Comparison of ENCODE assay signal across 9 cellular contexts in genomic region chr2:20514596-20515269, GRCh38.
A peak's percentile ranks its signal among the peaks of the same experiment; 100 is the strongest.
DNase-seq lines count a peak whose midpoint lies in the region; ATAC-seq and TF ChIP-seq lines count a peak whose summit lies in the region.
"Had no signal": no experiment of that assay in that cellular context is flagged by ENCODE, and none has a peak within 500 bp of the region (broad histone marks: within the 10 kb centered on the region; RNA-seq: fewer than 3 reads in every experiment).

No MANE protein-coding gene starts in this region.

- TF ChIP-seq CTCF in WTC11 (IDR thresholded peaks at IDR 0.05) = no peak
- peak; percentile 5 for TF ChIP-seq CTCF in retinal pigment epithelial cell (conservative IDR thresholded peaks at IDR 0.05; ENCODE audit: low read depth, low read length)
- no peak for TF ChIP-seq CTCF in upper lobe of right lung (IDR thresholded peaks at IDR 0.05)

- H3K36me3 ChIP-seq in GM23248 (ENCODE audit: low read depth) (no peaks in the 10 kb centered on the region), upper lobe of right lung (no peaks in the 10 kb centered on the region)

- peak overlapping the region; percentile 46 for H3K4me2 ChIP-seq in GM23248 (ENCODE audit: unreplicated experiment)

- no peak overlapping the region; the same call in 1 of the 2 replicates for H3K27ac Mint-ChIP-seq in WTC11
- no peak overlapping the region for H3K27ac Mint-ChIP-seq in T-cell
- H3K27ac Mint-ChIP-seq: activated CD8-positive, alpha-beta T cell treated with anti-CD3 and anti-CD28 coated beads for 36 hours had no signal

- intact Hi-C loops in upper lobe of right lung (cut with DNase I) = no loop called here

- H3K27me3 Mint-ChIP-seq in WTC11 (ENCODE audit: low read depth) = peaks cover 5% of the 10 kb centered on the region; the same call in 1 of the 2 replicates
- H3K27me3 Mint-ChIP-seq in T-cell = peaks cover 5 to 7% of the 10 kb centered on the region in 2 donors
- H3K27me3 Mint-ChIP-seq: activated CD8-positive, alpha-beta T cell treated with anti-CD3 and anti-CD28 coated beads for 36 hours had no signal

- H3K27ac ChIP-seq in GM23248 (peak overlapping the region; percentile 73), upper lobe of right lung (no peak overlapping the region)

- H3K4me3 Mint-ChIP-seq in WTC11 = no peak overlapping the region
- H3K4me3 Mint-ChIP-seq in T-cell = no peak overlapping the region
- H3K4me3 Mint-ChIP-seq: activated CD8-positive, alpha-beta T cell treated with anti-CD3 and anti-CD28 coated beads for 36 hours had no signal

- WGBS in GM23248 (ENCODE audit: low coverage in 1 of 2, low lambda C conversion rate in 2 of 2, missing lambda C conversion rate in 2 of 2), 2 experiments = 9 to 16% methylated on average over 8 of the region's 8 CpGs

- DNase-seq in GM23248 (peak; percentile 98), WTC11 (ENCODE audit: low spot score) (no peak), glomerular endothelial cell (ENCODE audit: extremely low read depth, low read depth, low spot score) (peak; percentile 91), retinal pigment epithelial cell (ENCODE audit: low read depth) (peak; percentile 95), upper lobe of right lung (no peak), NCI-H2107 (lab: John Stamatoyannopoulos, UW) (no peak), T-cell (no peak), T-helper 9 cell (no peak)
- DNase-seq: activated CD8-positive, alpha-beta T cell treated with anti-CD3 and anti-CD28 coated beads for 36 hours had no signal

- no peaks in the 10 kb centered on the region for H3K9me2 ChIP-seq in GM23248 (ENCODE audit: insufficient read depth)

- H3K4me1 ChIP-seq in GM23248 (ENCODE audit: insufficient read depth) = peaks cover 19% of the 10 kb centered on the region
- no peaks in the 10 kb centered on the region for H3K4me1 ChIP-seq in upper lobe of right lung

- POLR2A ChIA-PET in WTC11 (lab: Charles Lee) (no interaction called here), T-cell (lab: Charles Lee) (no interaction called here)

- H2AFZ ChIP-seq in GM23248 = peak overlapping the region; percentile 14; the same call in 1 of the 2 replicates

- H3K9me3 Mint-ChIP-seq in WTC11 (peaks cover 14% of the 10 kb centered on the region), T-cell (no peaks in the 10 kb centered on the region)
- H3K9me3 Mint-ChIP-seq: activated CD8-positive, alpha-beta T cell treated with anti-CD3 and anti-CD28 coated beads for 36 hours had no signal

- peak overlapping the region; percentile 40 for H3K9ac ChIP-seq in GM23248

- H3F3A ChIP-seq in GM23248 (ENCODE audit: insufficient read depth) = peaks cover 8% of the 10 kb centered on the region; the same call in 1 of the 2 replicates

- H3K4me3 ChIP-seq in GM23248 (0 out of 2 replicates have a peak overlapping the region, but pooled peaks have one; percentile 6), retinal pigment epithelial cell (ENCODE audit: low read length) (no peak overlapping the region), upper lobe of right lung (no peak overlapping the region)

- in situ Hi-C loops in GM23248 (cut with MboI) = no loop called here

- H3K79me2 ChIP-seq in GM23248 (ENCODE audit: insufficient read depth) = no peaks in the 10 kb centered on the region

- H3K9me3 ChIP-seq in GM23248 (ENCODE audit: low read depth) (no peaks in the 10 kb centered on the region), upper lobe of right lung (no peaks in the 10 kb centered on the region)

- peaks cover 11% of the 10 kb centered on the region for H3K4me1 Mint-ChIP-seq in WTC11
- no peaks in the 10 kb centered on the region for H3K4me1 Mint-ChIP-seq in T-cell

- CTCF ChIA-PET in WTC11 (lab: Charles Lee) = no interaction called here
- CTCF ChIA-PET in T-cell (lab: Charles Lee) = no interaction called here

- H3K27me3 ChIP-seq in GM23248 (replicated peaks; ENCODE audit: insufficient read depth) = no peaks in the 10 kb centered on the region
- H3K27me3 ChIP-seq in upper lobe of right lung = no peaks in the 10 kb centered on the region

- H4K20me1 ChIP-seq in GM23248 (ENCODE audit: insufficient read depth) = no peaks in the 10 kb centered on the region

- ATAC-seq in WTC11 (peak; percentile 33), upper lobe of right lung (no peak), T-cell (replicated peaks in 1 of 4) (no peak)
- ATAC-seq: activated CD8-positive, alpha-beta T cell treated with anti-CD3 and anti-CD28 coated beads for 36 hours had no signal

- H3K36me3 Mint-ChIP-seq in WTC11 = peaks cover 2% of the 10 kb centered on the region
- H3K36me3 Mint-ChIP-seq in T-cell = no peaks in the 10 kb centered on the region

TF ChIP-seq in WTC11, 78 proteins besides CTCF, POLR2A, EP300 and RAD21 (continues in another document):
- TF ChIP-seq EMX1 (CRISPR knock-in tag; IDR thresholded peaks at IDR 0.05) = no peak
- TF ChIP-seq, protein P1, sequence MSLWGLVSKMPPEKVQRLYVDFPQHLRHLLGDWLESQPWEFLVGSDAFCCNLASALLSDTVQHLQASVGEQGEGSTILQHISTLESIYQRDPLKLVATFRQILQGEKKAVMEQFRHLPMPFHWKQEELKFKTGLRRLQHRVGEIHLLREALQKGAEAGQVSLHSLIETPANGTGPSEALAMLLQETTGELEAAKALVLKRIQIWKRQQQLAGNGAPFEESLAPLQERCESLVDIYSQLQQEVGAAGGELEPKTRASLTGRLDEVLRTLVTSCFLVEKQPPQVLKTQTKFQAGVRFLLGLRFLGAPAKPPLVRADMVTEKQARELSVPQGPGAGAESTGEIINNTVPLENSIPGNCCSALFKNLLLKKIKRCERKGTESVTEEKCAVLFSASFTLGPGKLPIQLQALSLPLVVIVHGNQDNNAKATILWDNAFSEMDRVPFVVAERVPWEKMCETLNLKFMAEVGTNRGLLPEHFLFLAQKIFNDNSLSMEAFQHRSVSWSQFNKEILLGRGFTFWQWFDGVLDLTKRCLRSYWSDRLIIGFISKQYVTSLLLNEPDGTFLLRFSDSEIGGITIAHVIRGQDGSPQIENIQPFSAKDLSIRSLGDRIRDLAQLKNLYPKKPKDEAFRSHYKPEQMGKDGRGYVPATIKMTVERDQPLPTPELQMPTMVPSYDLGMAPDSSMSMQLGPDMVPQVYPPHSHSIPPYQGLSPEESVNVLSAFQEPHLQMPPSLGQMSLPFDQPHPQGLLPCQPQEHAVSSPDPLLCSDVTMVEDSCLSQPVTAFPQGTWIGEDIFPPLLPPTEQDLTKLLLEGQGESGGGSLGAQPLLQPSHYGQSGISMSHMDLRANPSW (CRISPR knock-in tag; conservative IDR thresholded peaks at IDR 0.05; ENCODE audit: low read depth) = no peak
- TF ChIP-seq GABPB1 (CRISPR knock-in tag; IDR thresholded peaks at IDR 0.05) = no peak
- TF ChIP-seq, protein P2, sequence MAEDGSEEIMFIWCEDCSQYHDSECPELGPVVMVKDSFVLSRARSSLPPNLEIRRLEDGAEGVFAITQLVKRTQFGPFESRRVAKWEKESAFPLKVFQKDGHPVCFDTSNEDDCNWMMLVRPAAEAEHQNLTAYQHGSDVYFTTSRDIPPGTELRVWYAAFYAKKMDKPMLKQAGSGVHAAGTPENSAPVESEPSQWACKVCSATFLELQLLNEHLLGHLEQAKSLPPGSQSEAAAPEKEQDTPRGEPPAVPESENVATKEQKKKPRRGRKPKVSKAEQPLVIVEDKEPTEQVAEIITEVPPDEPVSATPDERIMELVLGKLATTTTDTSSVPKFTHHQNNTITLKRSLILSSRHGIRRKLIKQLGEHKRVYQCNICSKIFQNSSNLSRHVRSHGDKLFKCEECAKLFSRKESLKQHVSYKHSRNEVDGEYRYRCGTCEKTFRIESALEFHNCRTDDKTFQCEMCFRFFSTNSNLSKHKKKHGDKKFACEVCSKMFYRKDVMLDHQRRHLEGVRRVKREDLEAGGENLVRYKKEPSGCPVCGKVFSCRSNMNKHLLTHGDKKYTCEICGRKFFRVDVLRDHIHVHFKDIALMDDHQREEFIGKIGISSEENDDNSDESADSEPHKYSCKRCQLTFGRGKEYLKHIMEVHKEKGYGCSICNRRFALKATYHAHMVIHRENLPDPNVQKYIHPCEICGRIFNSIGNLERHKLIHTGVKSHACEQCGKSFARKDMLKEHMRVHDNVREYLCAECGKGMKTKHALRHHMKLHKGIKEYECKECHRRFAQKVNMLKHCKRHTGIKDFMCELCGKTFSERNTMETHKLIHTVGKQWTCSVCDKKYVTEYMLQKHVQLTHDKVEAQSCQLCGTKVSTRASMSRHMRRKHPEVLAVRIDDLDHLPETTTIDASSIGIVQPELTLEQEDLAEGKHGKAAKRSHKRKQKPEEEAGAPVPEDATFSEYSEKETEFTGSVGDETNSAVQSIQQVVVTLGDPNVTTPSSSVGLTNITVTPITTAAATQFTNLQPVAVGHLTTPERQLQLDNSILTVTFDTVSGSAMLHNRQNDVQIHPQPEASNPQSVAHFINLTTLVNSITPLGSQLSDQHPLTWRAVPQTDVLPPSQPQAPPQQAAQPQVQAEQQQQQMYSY (CRISPR knock-in tag; IDR thresholded peaks at IDR 0.05) = no peak
- TF ChIP-seq MXD4 (CRISPR knock-in tag; IDR thresholded peaks at IDR 0.05; ENCODE audit: borderline replicate concordance) = no peak
- no peak for TF ChIP-seq TP53 (CRISPR knock-in tag; IDR thresholded peaks at IDR 0.05)
- TF ChIP-seq, protein P3, sequence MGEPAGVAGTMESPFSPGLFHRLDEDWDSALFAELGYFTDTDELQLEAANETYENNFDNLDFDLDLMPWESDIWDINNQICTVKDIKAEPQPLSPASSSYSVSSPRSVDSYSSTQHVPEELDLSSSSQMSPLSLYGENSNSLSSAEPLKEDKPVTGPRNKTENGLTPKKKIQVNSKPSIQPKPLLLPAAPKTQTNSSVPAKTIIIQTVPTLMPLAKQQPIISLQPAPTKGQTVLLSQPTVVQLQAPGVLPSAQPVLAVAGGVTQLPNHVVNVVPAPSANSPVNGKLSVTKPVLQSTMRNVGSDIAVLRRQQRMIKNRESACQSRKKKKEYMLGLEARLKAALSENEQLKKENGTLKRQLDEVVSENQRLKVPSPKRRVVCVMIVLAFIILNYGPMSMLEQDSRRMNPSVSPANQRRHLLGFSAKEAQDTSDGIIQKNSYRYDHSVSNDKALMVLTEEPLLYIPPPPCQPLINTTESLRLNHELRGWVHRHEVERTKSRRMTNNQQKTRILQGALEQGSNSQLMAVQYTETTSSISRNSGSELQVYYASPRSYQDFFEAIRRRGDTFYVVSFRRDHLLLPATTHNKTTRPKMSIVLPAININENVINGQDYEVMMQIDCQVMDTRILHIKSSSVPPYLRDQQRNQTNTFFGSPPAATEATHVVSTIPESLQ (CRISPR knock-in tag; IDR thresholded peaks at IDR 0.05) = no peak
- TF ChIP-seq JUN (CRISPR knock-in tag; IDR thresholded peaks at IDR 0.05) = no peak
- TF ChIP-seq, protein P4, sequence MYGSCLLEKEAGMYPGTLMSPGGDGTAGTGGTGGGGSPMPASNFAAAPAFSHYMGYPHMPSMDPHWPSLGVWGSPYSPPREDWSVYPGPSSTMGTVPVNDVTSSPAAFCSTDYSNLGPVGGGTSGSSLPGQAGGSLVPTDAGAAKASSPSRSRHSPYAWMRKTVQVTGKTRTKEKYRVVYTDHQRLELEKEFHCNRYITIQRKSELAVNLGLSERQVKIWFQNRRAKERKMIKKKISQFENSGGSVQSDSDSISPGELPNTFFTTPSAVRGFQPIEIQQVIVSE (CRISPR knock-in tag; IDR thresholded peaks at IDR 0.05; ENCODE audit: borderline replicate concordance) = no peak

Comparison
In these comparisons a context has a peak if more than half of its experiments do, and no peak if none do; other contexts are left out.
1. DNase-seq: peak in GM23248 (single experiment), glomerular endothelial cell (single experiment) and retinal pigment epithelial cell (single experiment); none in WTC11 (single experiment), upper lobe of right lung (single experiment), NCI-H2107 (single experiment), T-cell (0 of 34) and T-helper 9 cell (single experiment).